27 cellular contexts compared by ENCODE assay signal in genomic region chr12:13375583-13376413, GRCh38.
DNase-seq lines count a peak whose midpoint lies in the region; FAIRE-seq and TF ChIP-seq lines count a peak whose summit lies in the region.
"Had no signal": no experiment of that assay in that cellular context is flagged by ENCODE, and none has a peak within 500 bp of the region (broad histone marks: within the 10 kb centered on the region; RNA-seq: fewer than 3 reads in every experiment).

No MANE protein-coding gene starts in this region.

- no peak overlapping the region for H3K4me2 ChIP-seq in H9 (ENCODE audit: insufficient read depth, insufficient read length, low read length)
- H3K4me2 ChIP-seq: BLaER1 treated with 17β-estradiol and CSF1 and Interleukin-3, amounts not matched to agents 10 nM and 100 nM; GM23338; SK-N-SH had no signal

- no peak overlapping the region for H2BK12ac ChIP-seq in H9 (ENCODE audit: insufficient read length, low read depth, low read length)

- H3K27ac Mint-ChIP-seq in H9 = no peak overlapping the region
- H3K27ac Mint-ChIP-seq: activated CD8-positive, alpha-beta T cell treated with anti-CD3 and anti-CD28 coated beads for 36 hours; activated naive CD4-positive, alpha-beta T cell treated with anti-CD3 and anti-CD28 coated beads, Interleukin-2, amount 50 U/mL, for 72 hours; GM23338; T-helper 1 cell treated with Interleukin-12 subunit alpha and Interleukin-12 subunit beta and Interleukin-4 antibody, amounts not matched to agents 30 μg/mL and 1 μg/mL, for 36 hours had no signal

- TF ChIP-seq POLR2A in thyroid gland (IDR thresholded peaks at IDR 0.05) = no peak

- no peak overlapping the region for H3T11ph ChIP-seq in H9 (ENCODE audit: low read length)

- no peaks in the 10 kb centered on the region for H3K79me2 ChIP-seq in H9 (ENCODE audit: insufficient read depth, low read length)

- no peaks in the 10 kb centered on the region for H3K4me1 ChIP-seq in H9 (ENCODE audit: insufficient read depth, low read length)
- peaks cover 0 to 3% of the 10 kb centered on the region in 2 donors for H3K4me1 ChIP-seq in thyroid gland
- no peaks in the 10 kb centered on the region for H3K4me1 ChIP-seq in small intestine (ENCODE audit: control insufficient read depth in 2 of 2, insufficient read depth in 1 of 2, low read depth in 1 of 2, low read length in 1 of 2)
- H3K4me1 ChIP-seq: BLaER1 treated with 17β-estradiol and CSF1 and Interleukin-3, amounts not matched to agents 10 nM and 100 nM; foreskin keratinocyte had no signal

- no peak overlapping the region for H4K91ac ChIP-seq in H9 (ENCODE audit: insufficient read length, low read depth, low read length)

- H3K27ac ChIP-seq in H9 (ENCODE audit: insufficient read length, low read depth, low read length) (no peak overlapping the region), epithelial cell of prostate (peak overlapping the region; percentile 72), thyroid gland (no peak overlapping the region), small intestine (ENCODE audit: low read depth in 1 of 2, low read length in 1 of 2) (no peak overlapping the region)
- H3K27ac ChIP-seq: BLaER1 treated with 17β-estradiol and CSF1 and Interleukin-3, amounts not matched to agents 10 nM and 100 nM; foreskin keratinocyte; pancreas; upper lobe of right lung had no signal

- H3K79me1 ChIP-seq in H9 (ENCODE audit: insufficient read depth, low read depth, low read length, poor library complexity, severe bottlenecking) = no peaks in the 10 kb centered on the region

- H3K9me3 ChIP-seq in H9 (ENCODE audit: control insufficient read depth, low read depth, low read length) = no peaks in the 10 kb centered on the region
- no peaks in the 10 kb centered on the region for H3K9me3 ChIP-seq in thyroid gland
- H3K9me3 ChIP-seq in small intestine (ENCODE audit: control insufficient read depth, low read depth) = no peaks in the 10 kb centered on the region
- H3K9me3 ChIP-seq: pancreas, SK-N-SH, upper lobe of right lung had no signal

- no peak overlapping the region for H2BK120ac ChIP-seq in H9 (ENCODE audit: low read depth, low read length, poor library complexity, severe bottlenecking)

- no peak overlapping the region for H2BK15ac ChIP-seq in H9 (ENCODE audit: low read depth, low read length)

- H3K27me3 Mint-ChIP-seq in H9 (ENCODE audit: low read depth) = peaks cover 4% of the 10 kb centered on the region

- H3K4me3 ChIP-seq in thyroid gland (replicated peaks in 1 of 3) (no peak overlapping the region), small intestine (ENCODE audit: low read depth in 1 of 2, low read length in 2 of 2) (no peak overlapping the region)
- H3K4me3 ChIP-seq: BLaER1 treated with 17β-estradiol and CSF1 and Interleukin-3, amounts not matched to agents 10 nM and 100 nM; GM23338; pancreas; upper lobe of right lung had no signal

- peaks cover 5 to 8% of the 10 kb centered on the region in 2 experiments; a peak in 3 of 4 replicates for H3K4me1 Mint-ChIP-seq in H9
- H3K4me1 Mint-ChIP-seq: neural crest cell had no signal

- H3K36me3 ChIP-seq in thyroid gland (no peaks in the 10 kb centered on the region), small intestine (ENCODE audit: control insufficient read depth in 2 of 2, insufficient read depth in 2 of 2, low read length in 2 of 2) (no peaks in the 10 kb centered on the region)
- H3K36me3 ChIP-seq: BLaER1 treated with 17β-estradiol and CSF1 and Interleukin-3, amounts not matched to agents 10 nM and 100 nM; pancreas; upper lobe of right lung had no signal

- H3K27me3 ChIP-seq in H9 (ENCODE audit: insufficient read depth, low read length) (no peaks in the 10 kb centered on the region), thyroid gland (no peaks in the 10 kb centered on the region), small intestine (ENCODE audit: control insufficient read depth in 2 of 2, insufficient read depth in 2 of 2, low read length in 2 of 2) (no peaks in the 10 kb centered on the region)
- H3K27me3 ChIP-seq: BLaER1 treated with 17β-estradiol and CSF1 and Interleukin-3, amounts not matched to agents 10 nM and 100 nM; pancreas; upper lobe of right lung had no signal

- H3K9me3 Mint-ChIP-seq in H9 = peaks cover 9 to 10% of the 10 kb centered on the region in 2 experiments; a peak in 4 of 5 replicates
- H3K9me3 Mint-ChIP-seq: activated CD8-positive, alpha-beta T cell treated with anti-CD3 and anti-CD28 coated beads for 36 hours; T-helper 1 cell treated with Interleukin-12 subunit alpha and Interleukin-12 subunit beta and Interleukin-4 antibody, amounts not matched to agents 30 μg/mL and 1 μg/mL, for 36 hours had no signal

- H3K4me3 Mint-ChIP-seq in H9 = no peak overlapping the region
- H3K4me3 Mint-ChIP-seq: activated CD8-positive, alpha-beta T cell treated with anti-CD3 and anti-CD28 coated beads for 36 hours; GM23338; neural crest cell; T-helper 1 cell treated with Interleukin-12 subunit alpha and Interleukin-12 subunit beta and Interleukin-4 antibody, amounts not matched to agents 30 μg/mL and 1 μg/mL, for 36 hours had no signal

- H3K36me3 Mint-ChIP-seq in H9 (ENCODE audit: insufficient read depth in 1 of 3, low read depth in 3 of 3) = peaks cover 0 to 13% (median 2%) of the 10 kb centered on the region in 3 experiments; a peak in 3 of 7 replicates
- H3K36me3 Mint-ChIP-seq: activated naive CD4-positive, alpha-beta T cell treated with anti-CD3 and anti-CD28 coated beads, Interleukin-2, amount 50 U/mL, for 72 hours had no signal

- FAIRE-seq in small intestine (lab: Jason Lieb, UNC) = no peak
- FAIRE-seq: colon, GM12891, pancreas had no signal

- no peak overlapping the region for H4K8ac ChIP-seq in H9 (replicated peaks; ENCODE audit: insufficient read length, low read depth, low read length)

- H2BK5ac ChIP-seq in H9 (ENCODE audit: insufficient read length, low read length) = no peak overlapping the region

- H3K23me2 ChIP-seq in H9 (ENCODE audit: insufficient read length, low read depth, low read length, poor library complexity, severe bottlenecking) = no peaks in the 10 kb centered on the region

- no CpG with 5 or more reads among the region's 2 CpGs for WGBS in H9 (ENCODE audit: extremely low coverage, insufficient read length, low lambda C conversion rate)
- 53 to 59% methylated on average over 2 of the region's 2 CpGs for WGBS in thyroid gland, 2 donors
- 30 to 50% (median 33%) methylated on average over 2 of the region's 2 CpGs for WGBS in small intestine, 3 donors

- DNase-seq in H9 (peak; percentile 15), NCI-H2196 (lab: John Stamatoyannopoulos, UW; ENCODE audit: unreplicated experiment) (peak; percentile 59), epithelial cell of prostate (ENCODE audit: low read depth, low spot score) (no peak), thyroid gland (peak; percentile 15 to 20), COLO829 (ENCODE audit: low spot score) (no peak), NCI-H1105 treated with DMSO at 0.1 percent for 48 hours (lab: John Stamatoyannopoulos, UW) (no peak), small intestine (no peak)
- DNase-seq: activated CD4-positive, alpha-beta T cell treated with anti-CD3 and anti-CD28 coated beads for 1 hour; activated CD8-positive, alpha-beta T cell treated with anti-CD3 and anti-CD28 coated beads for 36 hours; activated T-cell treated with anti-CD3 and anti-CD28 coated beads for 4 hours; anterior cingulate cortex; effector CD8-positive, alpha-beta T cell; foreskin keratinocyte; mammary epithelial cell; NCI-H1436; NCI-H69; pancreas; SK-N-SH; stimulated activated CD4-positive, alpha-beta T cell treated with anti-CD3 and anti-CD28 coated beads, Interleukin-4, amount 100 ng/mL, for 1 hour; upper lobe of right lung had no signal

- H3K23ac ChIP-seq in H9 (ENCODE audit: insufficient read length, low read depth, low read length) = no peak overlapping the region

- no peak overlapping the region for H3K9ac ChIP-seq in H9 (ENCODE audit: extremely low read depth, insufficient read length, low read length)
- H3K9ac ChIP-seq: BLaER1 treated with 17β-estradiol and CSF1 and Interleukin-3, amounts not matched to agents 10 nM and 100 nM; SK-N-SH had no signal

- H3K4ac ChIP-seq in H9 (ENCODE audit: low read depth, low read length) = no peak overlapping the region

- no peak overlapping the region for H2BK20ac ChIP-seq in H9 (ENCODE audit: low read depth, low read length, poor library complexity, severe bottlenecking)

- no peak overlapping the region for H2AFZ ChIP-seq in H9 (ENCODE audit: low read length)
- H2AFZ ChIP-seq: GM23338 had no signal

- TF ChIP-seq CTCF in H9 (conservative IDR thresholded peaks at IDR 0.05) (no peak), thyroid gland (IDR thresholded peaks at IDR 0.05) (no peak)

- no peak overlapping the region for H3K56ac ChIP-seq in H9 (ENCODE audit: insufficient read length, low read depth, low read length)

- no peak overlapping the region for H4K5ac ChIP-seq in H9 (ENCODE audit: insufficient read length, low read depth, low read length)

- intact Hi-C loops in thyroid gland (cut with DNase I) = no loop called here

- no peaks in the 10 kb centered on the region for H4K20me1 ChIP-seq in H9 (ENCODE audit: control insufficient read depth, insufficient read depth, insufficient read length)
- H4K20me1 ChIP-seq: BLaER1 treated with 17β-estradiol and CSF1 and Interleukin-3, amounts not matched to agents 10 nM and 100 nM had no signal

- H3K18ac ChIP-seq in H9 (ENCODE audit: insufficient read length, low read depth, low read length) = no peak overlapping the region

- no peak overlapping the region for H2AK5ac ChIP-seq in H9 (ENCODE audit: insufficient read length, low read length)

- no peak overlapping the region for H3K14ac ChIP-seq in H9 (ENCODE audit: insufficient read depth, low read length)

Comparison
In these comparisons a context has a peak if more than half of its experiments do, and no peak if none do; other contexts are left out.
1. DNase-seq: peak in H9 (single experiment), NCI-H2196 (single experiment) and thyroid gland (2 of 2); none in epithelial cell of prostate (single experiment), COLO829 (single experiment), NCI-H1105 treated with DMSO at 0.1 percent for 48 hours (single experiment) and small intestine (single experiment).